In genomic region chr7:27435461-27435860, GRCh38 we compare ENCODE assay signal across 20 cellular contexts.
DNase-seq lines count a peak whose midpoint lies in the region; TF ChIP-seq lines count a peak whose summit lies in the region.
"Had no signal": no experiment of that assay in that cellular context is flagged by ENCODE, and none has a peak within 500 bp of the region (broad histone marks: within the 10 kb centered on the region; RNA-seq: fewer than 3 reads in every experiment).

No MANE protein-coding gene starts in this region.

- H3K4me3 Mint-ChIP-seq in neural progenitor cell, result no peak overlapping the region
- H3K4me3 Mint-ChIP-seq: activated naive CD4-positive, alpha-beta T cell treated with anti-CD3 and anti-CD28 coated beads, Interleukin-2, amount 10 ng/mL, durations not matched to agents 7 days and 5 days had no signal

- H3K9ac ChIP-seq in neural progenitor cell, result no peak overlapping the region

- no peak overlapping the region for H2AFZ ChIP-seq in neural progenitor cell (replicated peaks)
- H2AFZ ChIP-seq: hepatocyte had no signal

- H4K20me1 ChIP-seq in neural progenitor cell (ENCODE audit: low read depth), result no peaks in the 10 kb centered on the region

- no peaks in the 10 kb centered on the region for H3K79me2 ChIP-seq in neural progenitor cell (ENCODE audit: low read depth)
- H3K79me2 ChIP-seq: hepatocyte had no signal

- TF ChIP-seq CTCF in foreskin fibroblast (IDR thresholded peaks at IDR 0.05; ENCODE audit: low read depth, low read length), result no peak
- TF ChIP-seq CTCF in vagina (IDR thresholded peaks at IDR 0.05), result no peak
- TF ChIP-seq CTCF in neural progenitor cell (IDR thresholded peaks at IDR 0.05), result no peak

- TF ChIP-seq POLR2A in vagina (IDR thresholded peaks at IDR 0.05), result no peak

- peaks cover 3% of the 10 kb centered on the region for H3K4me1 Mint-ChIP-seq in neural progenitor cell
- H3K4me1 Mint-ChIP-seq: activated naive CD4-positive, alpha-beta T cell treated with anti-CD3 and anti-CD28 coated beads, Interleukin-2, amount 10 ng/mL, durations not matched to agents 7 days and 5 days had no signal

- no peaks in the 10 kb centered on the region for H3K27me3 ChIP-seq in vagina
- H3K27me3 ChIP-seq in neural progenitor cell, result no peaks in the 10 kb centered on the region
- H3K27me3 ChIP-seq: body of pancreas, hepatocyte had no signal

- peaks cover 5% of the 10 kb centered on the region for H3K27me3 Mint-ChIP-seq in neural progenitor cell (ENCODE audit: insufficient read depth, low read depth)

- peaks cover 14% of the 10 kb centered on the region for H3F3A ChIP-seq in neural progenitor cell (ENCODE audit: low read depth)

- H3K4me1 ChIP-seq in vagina (peaks cover 17% of the 10 kb centered on the region), neural progenitor cell (peaks cover 22% of the 10 kb centered on the region)
- H3K4me1 ChIP-seq: body of pancreas had no signal

- no peak overlapping the region for H3K27ac Mint-ChIP-seq in neural progenitor cell
- H3K27ac Mint-ChIP-seq: activated naive CD4-positive, alpha-beta T cell treated with anti-CD3 and anti-CD28 coated beads, Interleukin-2, amount 10 ng/mL, durations not matched to agents 7 days and 5 days had no signal

- no peak overlapping the region for H3K4me2 ChIP-seq in neural progenitor cell
- H3K4me2 ChIP-seq: hepatocyte had no signal

- intact Hi-C loops in vagina (cut with DNase I), result no loop called here

- no peaks in the 10 kb centered on the region for H3K36me3 Mint-ChIP-seq in neural progenitor cell
- H3K36me3 Mint-ChIP-seq: activated naive CD4-positive, alpha-beta T cell treated with anti-CD3 and anti-CD28 coated beads, Interleukin-2, amount 10 ng/mL, durations not matched to agents 7 days and 5 days had no signal

- H3K36me3 ChIP-seq in vagina, result no peaks in the 10 kb centered on the region
- no peaks in the 10 kb centered on the region for H3K36me3 ChIP-seq in neural progenitor cell
- H3K36me3 ChIP-seq: neutrophil had no signal

- peak; percentile 12 for DNase-seq in NCI-H510A treated with DMSO at 0.1 percent for 48 hours (lab: John Stamatoyannopoulos, UW)
- no peak for DNase-seq in NCI-H510A (lab: John Stamatoyannopoulos, UW)
- DNase-seq in RPMI7951 (ENCODE audit: low read depth), result peak; percentile 34
- peak; percentile 77 to 83 for DNase-seq in foreskin fibroblast
- DNase-seq in vagina (ENCODE audit: extremely low spot score in 2 of 2), result no peak
- no peak for DNase-seq in stimulated activated naive CD4-positive, alpha-beta T cell treated with Interleukin-2 at 50 U/mL for 16 hours (lab: John Stamatoyannopoulos, UW)
- no peak for DNase-seq in NCI-H2196 treated with DMSO at 0.1 percent for 48 hours (lab: John Stamatoyannopoulos, UW; ENCODE audit: unreplicated experiment)
- DNase-seq in neural progenitor cell (ENCODE audit: low spot score), result no peak
- DNase-seq: activated CD4-positive, alpha-beta T cell treated with anti-CD3 and anti-CD28 coated beads for 48 hours; activated naive CD4-positive, alpha-beta T cell treated with anti-CD3 and anti-CD28 coated beads, Interleukin-2, amount 10 ng/mL, durations not matched to agents 7 days and 5 days; body of pancreas; dermis blood vessel endothelial cell; erythroblast; GF-D8; GOT3; NCI-H146; small intestine; trophoblast cell had no signal

- no peaks in the 10 kb centered on the region for H3K9me3 ChIP-seq in vagina
- no peaks in the 10 kb centered on the region for H3K9me3 ChIP-seq in neural progenitor cell (ENCODE audit: low read depth)
- H3K9me3 ChIP-seq: body of pancreas, neutrophil had no signal

- no peak overlapping the region for H3K4me3 ChIP-seq in foreskin fibroblast (ENCODE audit: low read depth in 1 of 2, low read length in 2 of 2)
- no peak overlapping the region for H3K4me3 ChIP-seq in vagina
- no peak overlapping the region for H3K4me3 ChIP-seq in neural progenitor cell
- H3K4me3 ChIP-seq: body of pancreas, hepatocyte had no signal

- H3K27ac ChIP-seq in vagina (peak overlapping the region; percentile 27), neural progenitor cell (no peak overlapping the region)
- H3K27ac ChIP-seq: body of pancreas, hepatocyte, neutrophil had no signal

- H3K9me3 Mint-ChIP-seq in neural progenitor cell, result no peaks in the 10 kb centered on the region
- H3K9me3 Mint-ChIP-seq: activated naive CD4-positive, alpha-beta T cell treated with anti-CD3 and anti-CD28 coated beads, Interleukin-2, amount 10 ng/mL, durations not matched to agents 7 days and 5 days had no signal

Comparison
In these comparisons a context has a peak if more than half of its experiments do, and no peak if none do; other contexts are left out.
1. DNase-seq: peak in NCI-H510A treated with DMSO at 0.1 percent for 48 hours (single experiment), RPMI7951 (single experiment) and foreskin fibroblast (2 of 2); none in NCI-H510A (single experiment), vagina (0 of 2), stimulated activated naive CD4-positive, alpha-beta T cell treated with Interleukin-2 at 50 U/mL for 16 hours (single experiment), NCI-H2196 treated with DMSO at 0.1 percent for 48 hours (single experiment) and neural progenitor cell (single experiment).